In the genomic region with DNA sequence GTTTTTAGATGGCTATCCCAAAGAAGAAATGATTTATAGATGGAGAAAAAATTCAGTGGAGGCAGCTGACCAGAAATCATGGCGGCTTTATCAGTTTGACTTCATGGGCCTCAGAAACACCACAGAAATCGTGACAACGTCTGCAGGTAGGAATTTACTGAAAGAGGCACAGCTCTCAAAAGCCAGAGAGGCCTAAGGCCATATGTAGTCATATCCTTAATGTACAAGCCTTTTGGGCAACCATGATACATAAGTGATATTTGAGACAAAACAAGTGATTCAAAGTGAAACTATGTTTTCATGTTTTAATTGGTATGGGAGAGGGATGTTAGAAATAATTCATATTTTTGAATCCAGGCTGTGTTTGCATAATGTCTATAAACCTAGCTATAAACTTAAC, we compare ENCODE assay signal across 24 cellular contexts.
"Had no signal": no experiment of that assay in that cellular context is flagged by ENCODE, and none has a peak within 500 bp of the region (broad histone marks: within the 10 kb centered on the region; RNA-seq: fewer than 3 reads in every experiment).

No MANE protein-coding gene starts in this region.

- H3K4me1 ChIP-seq: colonic mucosa, gastroesophageal sphincter, left lung, lower lobe of right lung had no signal

- DNase-seq: colonic mucosa; cortex of kidney; effector CD8-positive, alpha-beta T cell; effector memory CD8-positive, alpha-beta T cell; endodermal cell; erythroblast; esophagus squamous epithelium; foreskin fibroblast; heart left ventricle; hypothalamus; immature natural killer cell; islet precursor cell; left cardiac atrium; left lung; left ventricle myocardium superior; lower lobe of right lung; mesenchymal stem cell; mucosa of descending colon; naive B cell; naive thymus-derived CD8-positive, alpha-beta T cell had no signal

- H3K4me3 ChIP-seq: colonic mucosa, esophagus squamous epithelium, gastroesophageal sphincter, heart left ventricle, hepatocyte, left lung, lower lobe of right lung, mucosa of descending colon had no signal

- H3K4me2 ChIP-seq: hepatocyte had no signal

- H3K79me2 ChIP-seq: hepatocyte had no signal

- H3K27ac ChIP-seq: colonic mucosa, gastroesophageal sphincter, hepatocyte, left lung, lower lobe of right lung had no signal

- H3K9me3 ChIP-seq: colonic mucosa, esophagus squamous epithelium, left lung, lower lobe of right lung had no signal

- H3K36me3 ChIP-seq: colonic mucosa, esophagus squamous epithelium, gastroesophageal sphincter, heart left ventricle, left lung, lower lobe of right lung had no signal

- H2AFZ ChIP-seq: hepatocyte had no signal

- FAIRE-seq: endometrium, frontal cortex had no signal

- H3K27me3 ChIP-seq: colonic mucosa, esophagus squamous epithelium, gastroesophageal sphincter, heart left ventricle, hepatocyte, left lung had no signal
